ENCODE assay signal across 16 cellular contexts in genomic region chr19:1080360-1081161, GRCh38. TPM values are rescaled to one million over a fixed set of nuclear protein-coding genes. Genes with fewer than 3 reads are reported as not detected.
DNase-seq lines count a peak whose midpoint lies in the region; ATAC-seq and TF ChIP-seq lines count a peak whose summit lies in the region.
"Had no signal": no experiment of that assay in that cellular context is flagged by ENCODE, and none has a peak within 500 bp of the region (broad histone marks: within the 10 kb centered on the region; RNA-seq: fewer than 3 reads in every experiment).

No MANE protein-coding gene starts in this region.

- CTCF ChIA-PET in T-cell (lab: Charles Lee) = interaction anchor here in 1 of 2 donors (0.5 kb wide), 1 partner anchor 158 kb away, joined by 5 read pairs; no protein-coding TSS in a partner anchor

- no peak for ATAC-seq in Right ventricle myocardium inferior
- no peak for ATAC-seq in T-cell (replicated peaks in 1 of 4)
- ATAC-seq in upper lobe of right lung = no peak

- intact Hi-C loops in Right ventricle myocardium inferior (cut with DNase I) = no loop called here
- intact Hi-C loops in left ventricle myocardium inferior (cut with micrococcal nuclease) = no loop called here
- intact Hi-C loops in upper lobe of right lung (cut with DNase I) = loop anchor here (10.0 kb wide), 1 partner anchor 46 kb away; no protein-coding TSS in a partner anchor
- intact Hi-C loops in vagina (cut with DNase I) = no loop called here

- peak overlapping the region; percentile 19 to 86 for H3K27ac Mint-ChIP-seq in T-cell
- H3K27ac Mint-ChIP-seq: neural progenitor cell had no signal

- H3K27ac ChIP-seq in left ventricle myocardium inferior (replicated peaks) (no peak overlapping the region), upper lobe of right lung (no peak overlapping the region), vagina (no peak overlapping the region)
- H3K27ac ChIP-seq: neural progenitor cell, thoracic aorta had no signal

- H3K36me3 ChIP-seq in left ventricle myocardium inferior (no peaks in the 10 kb centered on the region), iPS-15b (ENCODE audit: control insufficient read depth, insufficient read depth, low read length) (peaks cover 47% of the 10 kb centered on the region), upper lobe of right lung (peaks cover 48% of the 10 kb centered on the region), vagina (peaks cover 0 to 4% of the 10 kb centered on the region in 2 donors)
- H3K36me3 ChIP-seq: neural progenitor cell, thoracic aorta had no signal

- H3K4me1 ChIP-seq in left ventricle myocardium inferior (peaks cover 10% of the 10 kb centered on the region), iPS-15b (ENCODE audit: control insufficient read depth, insufficient read depth, low read length) (no peaks in the 10 kb centered on the region), upper lobe of right lung (peaks cover 31% of the 10 kb centered on the region), vagina (peaks cover 28% of the 10 kb centered on the region)

- no peaks in the 10 kb centered on the region for H3K27me3 Mint-ChIP-seq in T-cell

- H3K9me3 ChIP-seq in left ventricle myocardium inferior (replicated peaks) (no peaks in the 10 kb centered on the region), iPS-15b (ENCODE audit: control insufficient read depth, insufficient read depth, low read length) (no peaks in the 10 kb centered on the region), upper lobe of right lung (no peaks in the 10 kb centered on the region), vagina (no peaks in the 10 kb centered on the region)
- H3K9me3 ChIP-seq: thoracic aorta had no signal

- POLR2A ChIA-PET in T-cell (lab: Charles Lee) = interaction anchor here in 1 of 2 donors (1.6 kb wide), 1 partner anchor 14 kb away, joined by 4 read pairs; the partner anchor contains the start of gene ARHGAP45

- H3K4me3 ChIP-seq in left ventricle myocardium inferior = no peak overlapping the region
- peak overlapping the region; percentile 32 for H3K4me3 ChIP-seq in iPS-15b (ENCODE audit: low read depth, low read length)
- no peak overlapping the region for H3K4me3 ChIP-seq in upper lobe of right lung
- no peak overlapping the region for H3K4me3 ChIP-seq in vagina
- H3K4me3 ChIP-seq: thoracic aorta had no signal

- H3K27me3 ChIP-seq in left ventricle myocardium inferior (ENCODE audit: low read depth) (no peaks in the 10 kb centered on the region), iPS-15b (ENCODE audit: control insufficient read depth, insufficient read depth, low read length) (no peaks in the 10 kb centered on the region), upper lobe of right lung (no peaks in the 10 kb centered on the region), vagina (no peaks in the 10 kb centered on the region)

- peak overlapping the region; percentile 41 to 88 (median 86) for H3K4me3 Mint-ChIP-seq in T-cell
- H3K4me3 Mint-ChIP-seq: neural progenitor cell had no signal

- peaks cover 41 to 67% (median 58%) of the 10 kb centered on the region in 3 donors for H3K4me1 Mint-ChIP-seq in T-cell

- TF ChIP-seq POLR2A in vagina (IDR thresholded peaks at IDR 0.05) = no peak

- no peaks in the 10 kb centered on the region for H3K9me3 Mint-ChIP-seq in T-cell
- H3K9me3 Mint-ChIP-seq: neural progenitor cell had no signal

- DNase-seq in Right ventricle myocardium inferior (ENCODE audit: missing footprints) (peak; percentile 69), left ventricle myocardium inferior (no peak), T-cell (peak in 1 of 34 experiments; percentile 20), upper lobe of right lung (peak; percentile 66), vagina (ENCODE audit: extremely low spot score in 2 of 2) (no peak), NCI-H2171 treated with DMSO at 0.1 percent for 48 hours (lab: John Stamatoyannopoulos, UW) (no peak)
- DNase-seq: activated gamma-delta T cell; Calu3; EL; glutamatergic neuron; NCI-H1092; NCI-H2029 treated with DMSO at 0.1 percent for 48 hours; stimulated activated CD4-positive, alpha-beta T cell treated with anti-CD3 and anti-CD28 coated beads, Interleukin-12 subunit alpha, Interleukin-12 subunit beta, amount 100 ng/mL, for 4 hours had no signal

- TF ChIP-seq CTCF in left ventricle myocardium inferior (IDR thresholded peaks at IDR 0.05; ENCODE audit: borderline replicate concordance) (no peak), upper lobe of right lung (IDR thresholded peaks at IDR 0.05) (no peak), vagina (IDR thresholded peaks at IDR 0.05) (no peak)

- H3K9ac ChIP-seq in iPS-15b (ENCODE audit: low read depth, low read length) = no peak overlapping the region
- H3K9ac ChIP-seq: neural progenitor cell had no signal

- H3K36me3 Mint-ChIP-seq in T-cell = peaks cover 46% of the 10 kb centered on the region

RNA-seq across cellular contexts. Expression of gene ARHGAP45, which starts 13.6 kb away (rescaled TPM):
- total RNA-seq in Right ventricle myocardium inferior (6.6 TPM), left ventricle myocardium inferior (4.8 TPM), T-cell (1,000 to 10,000 TPM in 3 of 5 donors, 100 to 1,000 TPM in 2; 729 to 1,130 (median 1,073) TPM), upper lobe of right lung (98.2 TPM), vagina (36.8 TPM)

RNA-seq across cellular contexts. Expression of gene POLR2E, which starts 14.6 kb away (rescaled TPM):
- total RNA-seq in Right ventricle myocardium inferior (142 TPM), left ventricle myocardium inferior (140 TPM), T-cell (100 to 1,000 TPM in 3 of 5 donors, 10 to 100 TPM in 2; 75.7 to 119 (median 101) TPM), upper lobe of right lung (155 TPM), vagina (83.7 TPM)

RNA-seq across cellular contexts. Expression of gene GPX4, which starts 23.2 kb away (rescaled TPM):
- total RNA-seq in Right ventricle myocardium inferior = 361 TPM
- total RNA-seq in left ventricle myocardium inferior = 327 TPM
- 100 to 1,000 TPM; 139 to 221 (median 196) TPM for total RNA-seq in T-cell
- 387 TPM for total RNA-seq in upper lobe of right lung
- total RNA-seq in vagina = 524 TPM

RNA-seq across cellular contexts. Expression of gene ABCA7, which starts 40.7 kb away (rescaled TPM):
- total RNA-seq in Right ventricle myocardium inferior (7.7 TPM), left ventricle myocardium inferior (9.3 TPM), T-cell (100 to 1,000 TPM; 166 to 217 (median 178) TPM), upper lobe of right lung (51.0 TPM), vagina (29.5 TPM)

RNA-seq across cellular contexts. Expression of gene CNN2, which starts 54.2 kb away (rescaled TPM):
- total RNA-seq in Right ventricle myocardium inferior = 69.3 TPM
- 45.6 TPM for total RNA-seq in left ventricle myocardium inferior
- total RNA-seq in T-cell = 100 to 1,000 TPM; 239 to 385 (median 314) TPM
- total RNA-seq in upper lobe of right lung = 220 TPM
- 76.1 TPM for total RNA-seq in vagina

Comparison
In these comparisons a context has a peak if more than half of its experiments do, and no peak if none do; other contexts are left out.
1. DNase-seq: peak in Right ventricle myocardium inferior (single experiment) and upper lobe of right lung (single experiment); none in left ventricle myocardium inferior (single experiment), vagina (0 of 2) and NCI-H2171 treated with DMSO at 0.1 percent for 48 hours (single experiment).